In the genomic region with DNA sequence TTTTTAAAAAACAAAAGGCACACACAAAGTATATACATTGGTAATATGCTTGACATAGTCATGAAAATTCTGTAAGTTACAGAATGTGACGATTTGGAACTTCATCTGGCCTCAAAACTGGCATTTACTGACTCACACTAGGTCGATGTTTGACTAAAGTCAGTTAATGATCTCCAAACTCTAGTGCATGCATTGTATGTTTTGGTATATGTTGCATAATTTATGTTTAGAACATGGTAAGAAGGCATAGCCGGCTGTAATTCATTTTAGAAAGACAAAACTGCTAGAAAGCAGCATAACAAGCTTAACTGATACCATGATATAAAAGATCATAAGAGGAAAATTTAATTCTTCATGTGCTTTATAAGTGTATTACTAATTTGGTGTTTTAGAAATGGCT, we compare ENCODE assay signal across 24 cellular contexts. TPM values are rescaled to one million over a fixed set of nuclear protein-coding genes. Genes with fewer than 3 reads are reported as not detected.
DNase-seq lines count a peak whose midpoint lies in the region; ATAC-seq and TF ChIP-seq lines count a peak whose summit lies in the region.
"Had no signal": no experiment of that assay in that cellular context is flagged by ENCODE, and none has a peak within 500 bp of the region (broad histone marks: within the 10 kb centered on the region; RNA-seq: fewer than 3 reads in every experiment).

No MANE protein-coding gene starts in this region.

- CTCF ChIA-PET in CD4-positive, alpha-beta T cell (lab: Charles Lee) = no interaction called here

- no peak for ATAC-seq in CD4-positive, alpha-beta T cell (ENCODE audit: poor library complexity)
- ATAC-seq in T-helper 17 cell (no peak), GM18867 (IDR thresholded peaks at IDR 0.05; ENCODE audit: unreplicated experiment) (no peak)
- no peak for ATAC-seq in naive thymus-derived CD8-positive, alpha-beta T cell
- ATAC-seq: activated T-cell treated with anti-CD3 and anti-CD28 coated beads, Interleukin-2, amount 50 U/mL, for 4 hours; mucosa of descending colon; sciatic nerve; stimulated activated memory B cell treated with anti-CD40 and anti-IgM and Interleukin-4, amounts not matched to agents 10 μg/mL and 1 μg/mL and 100 μg/mL, for 72 hours had no signal

- no peak for TF ChIP-seq CTCF in CD4-positive, alpha-beta T cell (IDR thresholded peaks at IDR 0.05)
- TF ChIP-seq CTCF in nephron progenitor cell (IDR thresholded peaks at IDR 0.05) = no peak

- no peak overlapping the region for H3K4me3 Mint-ChIP-seq in CD4-positive, alpha-beta T cell
- H3K4me3 Mint-ChIP-seq in T-helper 17 cell (no peak overlapping the region), nephron progenitor cell (no peak overlapping the region)
- no peak overlapping the region for H3K4me3 Mint-ChIP-seq in naive thymus-derived CD8-positive, alpha-beta T cell
- H3K4me3 Mint-ChIP-seq: activated T-cell treated with anti-CD3 and anti-CD28 coated beads, Interleukin-2, amount 50 U/mL, for 4 hours; dendritic cell treated with granulocyte-macrophage colony-stimulating factor and Interleukin-4, amounts not matched to agents 40 ng/mL and 50 ng/mL, for 4 days; stimulated activated memory B cell treated with anti-CD40 and anti-IgM and Interleukin-4, amounts not matched to agents 10 μg/mL and 1 μg/mL and 100 μg/mL, for 72 hours; T-helper 1 cell treated with Interleukin-12 subunit alpha and Interleukin-12 subunit beta and Interleukin-4 antibody, amounts not matched to agents 30 μg/mL and 1 μg/mL, for 36 hours had no signal

- no peak overlapping the region for H3K27ac ChIP-seq in CD4-positive, alpha-beta T cell (ENCODE audit: low read depth, low read length)
- H3K27ac ChIP-seq: esophagus squamous epithelium, SK-N-MC, suprapubic skin had no signal

- no peaks in the 10 kb centered on the region for H3K27me3 ChIP-seq in CD4-positive, alpha-beta T cell (ENCODE audit: control insufficient read depth, insufficient read depth, low read length)
- H3K27me3 ChIP-seq: esophagus squamous epithelium, suprapubic skin had no signal

- in situ Hi-C loops in ACHN (cut with HindIII; ENCODE audit: low pct_ligation_motif_present, low pct_unique_long_range_greater_than_20kb, low sequenced_read_pairs) = no loop called here

- H3K9me3 Mint-ChIP-seq in CD4-positive, alpha-beta T cell = no peaks in the 10 kb centered on the region
- no peaks in the 10 kb centered on the region for H3K9me3 Mint-ChIP-seq in naive thymus-derived CD8-positive, alpha-beta T cell
- H3K9me3 Mint-ChIP-seq in nephron progenitor cell = no peaks in the 10 kb centered on the region
- H3K9me3 Mint-ChIP-seq: activated T-cell treated with anti-CD3 and anti-CD28 coated beads, Interleukin-2, amount 50 U/mL, for 4 hours; dendritic cell treated with granulocyte-macrophage colony-stimulating factor and Interleukin-4, amounts not matched to agents 40 ng/mL and 50 ng/mL, for 4 days; stimulated activated memory B cell treated with anti-CD40 and anti-IgM and Interleukin-4, amounts not matched to agents 10 μg/mL and 1 μg/mL and 100 μg/mL, for 72 hours; T-helper 1 cell treated with Interleukin-12 subunit alpha and Interleukin-12 subunit beta and Interleukin-4 antibody, amounts not matched to agents 30 μg/mL and 1 μg/mL, for 36 hours had no signal

- POLR2A ChIA-PET in CD4-positive, alpha-beta T cell (lab: Charles Lee) = interaction anchor here (1.4 kb wide), 1 partner anchor 12 kb away, joined by 3 read pairs; no protein-coding TSS in a partner anchor
- POLR2A ChIA-PET in naive thymus-derived CD8-positive, alpha-beta T cell (lab: Charles Lee) = no interaction called here

- no peaks in the 10 kb centered on the region for H3K9me3 ChIP-seq in CD4-positive, alpha-beta T cell (ENCODE audit: control insufficient read depth, low read length)
- no peaks in the 10 kb centered on the region for H3K9me3 ChIP-seq in T-helper 17 cell (ENCODE audit: control insufficient read depth, low read length, poor library complexity, severe bottlenecking)
- H3K9me3 ChIP-seq: esophagus squamous epithelium, HAP-1, mucosa of descending colon, suprapubic skin had no signal

- peak overlapping the region; percentile 72 for H3K27ac Mint-ChIP-seq in CD4-positive, alpha-beta T cell
- H3K27ac Mint-ChIP-seq in T-helper 17 cell = peak overlapping the region; percentile 93
- peak overlapping the region; percentile 13 to 93 (median 72) for H3K27ac Mint-ChIP-seq in naive thymus-derived CD8-positive, alpha-beta T cell
- no peak overlapping the region for H3K27ac Mint-ChIP-seq in nephron progenitor cell
- H3K27ac Mint-ChIP-seq: dendritic cell treated with granulocyte-macrophage colony-stimulating factor and Interleukin-4, amounts not matched to agents 40 ng/mL and 50 ng/mL, for 4 days; stimulated activated memory B cell treated with anti-CD40 and anti-IgM and Interleukin-4, amounts not matched to agents 10 μg/mL and 1 μg/mL and 100 μg/mL, for 72 hours had no signal

- DNase-seq in ACHN (peak; percentile 31), T-helper 17 cell (no peak), C1 segment of cervical spinal cord (lab: John Stamatoyannopoulos, UW) (no peak), nephron progenitor cell (no peak)
- DNase-seq in CD4-positive, alpha-beta T cell = no peak
- DNase-seq in naive thymus-derived CD8-positive, alpha-beta T cell = no peak
- DNase-seq: activated CD4-positive, CD25-positive, alpha-beta regulatory T cell treated with anti-CD3 and anti-CD28 coated beads, Interleukin-2, amount 50 U/mL, for 72 hours; activated T-cell treated with anti-CD3 and anti-CD28 coated beads, Interleukin-2, amount 50 U/mL, for 4 hours; central memory CD4-positive, alpha-beta T cell; esophagus squamous epithelium; kidney glomerular epithelial cell; mucosa of descending colon; NCI-H1436; NCI-H2107; NCI-H446; stimulated activated CD4-positive, alpha-beta T cell treated with anti-CD3 and anti-CD28 coated beads, Interleukin-4, amount 100 ng/mL, for 24 hours had no signal

- peaks cover 80% of the 10 kb centered on the region for H3K4me1 Mint-ChIP-seq in CD4-positive, alpha-beta T cell (ENCODE audit: low read depth)
- peaks cover 28% of the 10 kb centered on the region for H3K4me1 Mint-ChIP-seq in T-helper 17 cell
- peaks cover 24 to 53% (median 41%) of the 10 kb centered on the region in 4 donors for H3K4me1 Mint-ChIP-seq in naive thymus-derived CD8-positive, alpha-beta T cell
- no peaks in the 10 kb centered on the region for H3K4me1 Mint-ChIP-seq in nephron progenitor cell
- H3K4me1 Mint-ChIP-seq: stimulated activated memory B cell treated with anti-CD40 and anti-IgM and Interleukin-4, amounts not matched to agents 10 μg/mL and 1 μg/mL and 100 μg/mL, for 72 hours had no signal

- peaks cover 92% of the 10 kb centered on the region for H3K36me3 Mint-ChIP-seq in CD4-positive, alpha-beta T cell (ENCODE audit: low read depth)
- H3K36me3 Mint-ChIP-seq in T-helper 17 cell (ENCODE audit: low read depth) (peaks cover 28% of the 10 kb centered on the region), nephron progenitor cell (ENCODE audit: low read depth) (no peaks in the 10 kb centered on the region)
- peaks cover 19 to 95% (median 40%) of the 10 kb centered on the region in 3 donors for H3K36me3 Mint-ChIP-seq in naive thymus-derived CD8-positive, alpha-beta T cell
- H3K36me3 Mint-ChIP-seq: stimulated activated memory B cell treated with anti-CD40 and anti-IgM and Interleukin-4, amounts not matched to agents 10 μg/mL and 1 μg/mL and 100 μg/mL, for 72 hours had no signal

- no peaks in the 10 kb centered on the region for H3K27me3 Mint-ChIP-seq in CD4-positive, alpha-beta T cell
- H3K27me3 Mint-ChIP-seq in T-helper 17 cell = no peaks in the 10 kb centered on the region
- no peaks in the 10 kb centered on the region for H3K27me3 Mint-ChIP-seq in naive thymus-derived CD8-positive, alpha-beta T cell
- H3K27me3 Mint-ChIP-seq in nephron progenitor cell (ENCODE audit: low read depth, poor library complexity) = peaks cover 5% of the 10 kb centered on the region
- H3K27me3 Mint-ChIP-seq: dendritic cell treated with granulocyte-macrophage colony-stimulating factor and Interleukin-4, amounts not matched to agents 40 ng/mL and 50 ng/mL, for 4 days; stimulated activated memory B cell treated with anti-CD40 and anti-IgM and Interleukin-4, amounts not matched to agents 10 μg/mL and 1 μg/mL and 100 μg/mL, for 72 hours had no signal

- intact Hi-C loops in CD4-positive, alpha-beta T cell (cut with DNase I, micrococcal nuclease) = loop anchor here in 1 of 2 experiments (5.0 kb wide), 1 partner anchor 185 kb away; no protein-coding TSS in a partner anchor

RNA-seq across cellular contexts. Expression of a gene that starts 58.6 kb away (rescaled TPM):
- total RNA-seq in CD4-positive, alpha-beta T cell = 100 to 1,000 TPM; 125 TPM
- total RNA-seq in T-helper 17 cell = 10 to 100 TPM; 84.8 to 88.8 TPM
- 100 to 1,000 TPM in 1 of 2 experiments, 10 to 100 TPM in 1; 93.4 to 102 TPM for total RNA-seq in naive thymus-derived CD8-positive, alpha-beta T cell
- 10 to 100 TPM in 2 of 3 donors, 1 to 10 TPM in 1; 9.1 to 14.7 (median 11.2) TPM for polyA plus RNA-seq in naive thymus-derived CD8-positive, alpha-beta T cell
